Comparison of ENCODE assay signal across 1 cellular context in genomic region chr15:77508541-77509505, GRCh38.
TF ChIP-seq lines count a peak whose summit lies in the region.

No MANE protein-coding gene starts in this region.

TF ChIP-seq in GM23338, 12 proteins besides CTCF, POLR2A, EP300 and RAD21 (continued from another document):
- TF ChIP-seq, protein P1, sequence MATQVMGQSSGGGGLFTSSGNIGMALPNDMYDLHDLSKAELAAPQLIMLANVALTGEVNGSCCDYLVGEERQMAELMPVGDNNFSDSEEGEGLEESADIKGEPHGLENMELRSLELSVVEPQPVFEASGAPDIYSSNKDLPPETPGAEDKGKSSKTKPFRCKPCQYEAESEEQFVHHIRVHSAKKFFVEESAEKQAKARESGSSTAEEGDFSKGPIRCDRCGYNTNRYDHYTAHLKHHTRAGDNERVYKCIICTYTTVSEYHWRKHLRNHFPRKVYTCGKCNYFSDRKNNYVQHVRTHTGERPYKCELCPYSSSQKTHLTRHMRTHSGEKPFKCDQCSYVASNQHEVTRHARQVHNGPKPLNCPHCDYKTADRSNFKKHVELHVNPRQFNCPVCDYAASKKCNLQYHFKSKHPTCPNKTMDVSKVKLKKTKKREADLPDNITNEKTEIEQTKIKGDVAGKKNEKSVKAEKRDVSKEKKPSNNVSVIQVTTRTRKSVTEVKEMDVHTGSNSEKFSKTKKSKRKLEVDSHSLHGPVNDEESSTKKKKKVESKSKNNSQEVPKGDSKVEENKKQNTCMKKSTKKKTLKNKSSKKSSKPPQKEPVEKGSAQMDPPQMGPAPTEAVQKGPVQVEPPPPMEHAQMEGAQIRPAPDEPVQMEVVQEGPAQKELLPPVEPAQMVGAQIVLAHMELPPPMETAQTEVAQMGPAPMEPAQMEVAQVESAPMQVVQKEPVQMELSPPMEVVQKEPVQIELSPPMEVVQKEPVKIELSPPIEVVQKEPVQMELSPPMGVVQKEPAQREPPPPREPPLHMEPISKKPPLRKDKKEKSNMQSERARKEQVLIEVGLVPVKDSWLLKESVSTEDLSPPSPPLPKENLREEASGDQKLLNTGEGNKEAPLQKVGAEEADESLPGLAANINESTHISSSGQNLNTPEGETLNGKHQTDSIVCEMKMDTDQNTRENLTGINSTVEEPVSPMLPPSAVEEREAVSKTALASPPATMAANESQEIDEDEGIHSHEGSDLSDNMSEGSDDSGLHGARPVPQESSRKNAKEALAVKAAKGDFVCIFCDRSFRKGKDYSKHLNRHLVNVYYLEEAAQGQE (IDR thresholded peaks at IDR 0.05; ENCODE audit: unreplicated experiment), result no peak
